16 cellular contexts compared by ENCODE assay signal in the genomic region with DNA sequence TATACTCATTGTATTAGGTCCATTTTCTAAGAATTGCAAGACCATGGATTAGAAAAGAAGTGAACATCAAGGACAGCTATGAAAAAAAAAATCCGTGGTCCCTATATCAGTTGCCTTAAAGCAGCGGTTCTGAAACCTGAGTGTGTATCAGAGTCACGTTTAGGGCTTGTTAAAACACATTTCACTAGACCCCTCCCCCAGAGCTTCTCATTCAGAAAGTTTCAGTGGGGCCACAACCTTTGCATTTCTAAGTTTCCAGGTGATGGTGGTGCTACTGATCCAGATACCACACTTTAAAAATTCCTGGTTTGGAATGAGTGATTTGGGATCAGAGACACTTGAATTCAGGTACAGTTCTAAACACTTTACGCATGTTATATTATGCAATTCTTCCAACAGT.
DNase-seq lines count a peak whose midpoint lies in the region; ATAC-seq lines count a peak whose summit lies in the region.
"Had no signal": no experiment of that assay in that cellular context is flagged by ENCODE, and none has a peak within 500 bp of the region (broad histone marks: within the 10 kb centered on the region; RNA-seq: fewer than 3 reads in every experiment).

No MANE protein-coding gene starts in this region.

- intact Hi-C loops in aorta (cut with DNase I) = no loop called here

- WGBS in aorta, 2 donors = 62 to 68% methylated on average over 4 of the region's 4 CpGs

- peak overlapping the region; percentile 62 for H3K27ac ChIP-seq in SJCRH30
- no peak overlapping the region for H3K27ac ChIP-seq in aorta (ENCODE audit: low read depth in 1 of 2, low read length in 2 of 2)
- H3K27ac ChIP-seq: epithelial cell of prostate, tibial artery, WERI-Rb-1 had no signal

- H3K4me1 ChIP-seq in SJCRH30 (peaks cover 47% of the 10 kb centered on the region), aorta (ENCODE audit: control insufficient read depth in 1 of 2, insufficient read depth in 2 of 2, low read length in 2 of 2) (no peaks in the 10 kb centered on the region)
- H3K4me1 ChIP-seq: tibial artery had no signal

- H3K4me3 ChIP-seq in SJCRH30 = no peak overlapping the region
- no peak overlapping the region for H3K4me3 ChIP-seq in aorta (ENCODE audit: low read length in 2 of 2)
- H3K4me3 ChIP-seq: tibial artery had no signal

- H3K27me3 ChIP-seq in SJCRH30 (no peaks in the 10 kb centered on the region), aorta (ENCODE audit: control insufficient read depth in 1 of 2, insufficient read depth in 2 of 2, low read length in 1 of 2) (no peaks in the 10 kb centered on the region)
- H3K27me3 ChIP-seq: tibial artery had no signal

- H3K36me3 ChIP-seq in SJCRH30 (no peaks in the 10 kb centered on the region), aorta (ENCODE audit: control insufficient read depth in 1 of 2, insufficient read depth in 2 of 2, low read length in 1 of 2) (no peaks in the 10 kb centered on the region)
- H3K36me3 ChIP-seq: tibial artery, WERI-Rb-1 had no signal

- DNase-seq in SJCRH30 (peak in 1 of 2 experiments; percentile 41), DMS79 (lab: John Stamatoyannopoulos, UW) (no peak), Kasumi-1 (lab: John Stamatoyannopoulos, UW) (no peak), aorta (no peak)
- DNase-seq: activated CD4-positive, alpha-beta T cell treated with anti-CD3 and anti-CD28 coated beads, Interleukin-2, amount 50 U/mL, for 1 hour; immature natural killer cell; left ventricle myocardium superior; naive thymus-derived CD8-positive, alpha-beta T cell; stimulated activated CD4-positive, alpha-beta T cell treated with anti-CD3 and anti-CD28 coated beads, Interleukin-4, amount 100 ng/mL, for 24 hours; tibial artery; WERI-Rb-1 had no signal

- no peaks in the 10 kb centered on the region for H3K9me3 ChIP-seq in SJCRH30 (replicated peaks)
- H3K9me3 ChIP-seq in aorta (ENCODE audit: control insufficient read depth, low read length) = no peaks in the 10 kb centered on the region
- H3K9me3 ChIP-seq: tibial artery had no signal

- ATAC-seq in GM18858 (IDR thresholded peaks at IDR 0.05; ENCODE audit: unreplicated experiment) (peak; percentile 57), GM21526 (IDR thresholded peaks at IDR 0.05; ENCODE audit: low FRiP score, unreplicated experiment) (peak; percentile 90), HG02885 (IDR thresholded peaks at IDR 0.05; ENCODE audit: poor library complexity, unreplicated experiment) (peak; percentile 94), aorta (ENCODE audit: low FRiP score) (no peak)
- ATAC-seq: left ventricle myocardium superior; naive thymus-derived CD8-positive, alpha-beta T cell; SK-N-SH treated with all-trans-retinoic acid at 6 μM for 48 hours had no signal
